Comparison of ENCODE assay signal across 1 cellular context in genomic region chrX:107135076-107135964, GRCh38.
TF ChIP-seq lines count a peak whose summit lies in the region.

No MANE protein-coding gene starts in this region.

TF ChIP-seq in K562, 482 proteins besides CTCF, POLR2A, EP300 and RAD21 (continued from another document and continues in another):
- TF ChIP-seq BRF1 (IDR thresholded peaks at IDR 0.05; ENCODE audit: borderline replicate concordance, extremely low read depth, insufficient read length) (no peak), TCF15 (CRISPR knock-in tag; IDR thresholded peaks at IDR 0.05) (no peak), MCM5 (IDR thresholded peaks at IDR 0.05; ENCODE audit: low read depth) (no peak), PHF21A (IDR thresholded peaks at IDR 0.05; ENCODE audit: borderline replicate concordance, low read depth) (no peak), ZFPM2 (CRISPR knock-in tag; IDR thresholded peaks at IDR 0.05) (no peak), MYC (IDR thresholded peaks at IDR 0.05; ENCODE audit: low read depth, low read length) (no peak), MYC (CRISPR knock-in tag; IDR thresholded peaks at IDR 0.05; ENCODE audit: borderline replicate concordance, low read depth) (no peak), ZC3H8 (IDR thresholded peaks at IDR 0.05) (no peak), PHF8 (IDR thresholded peaks at IDR 0.05; ENCODE audit: borderline replicate concordance, low read length) (no peak), CBFA2T2 (conservative IDR thresholded peaks at IDR 0.05) (no peak), NUFIP1 (IDR thresholded peaks at IDR 0.05; ENCODE audit: partially characterized antibody) (no peak), NFATC3 (IDR thresholded peaks at IDR 0.05) (no peak), JUND (IDR thresholded peaks at IDR 0.05; ENCODE audit: borderline replicate concordance, low read depth, low read length) (peak; percentile 94), JUND (tag; IDR thresholded peaks at IDR 0.05; ENCODE audit: borderline replicate concordance, low read depth, low read length) (peak; percentile 74; the same call in 1 of the 3 replicates), EGR1 (conservative IDR thresholded peaks at IDR 0.05) (peak; percentile 88), ZNF75A (CRISPR knock-in tag; IDR thresholded peaks at IDR 0.05) (no peak), LARP7 (IDR thresholded peaks at IDR 0.05) (no peak), PTBP1 (IDR thresholded peaks at IDR 0.05; ENCODE audit: low read depth, low read length) (no peak), BDP1 (IDR thresholded peaks at IDR 0.05; ENCODE audit: insufficient read depth, insufficient read length) (no peak), NKRF (IDR thresholded peaks at IDR 0.05; ENCODE audit: borderline replicate concordance) (no peak), XRCC5 (IDR thresholded peaks at IDR 0.05; ENCODE audit: low read depth, low read length) (no peak), HDGF (IDR thresholded peaks at IDR 0.05) (no peak), ETS2 (tag; IDR thresholded peaks at IDR 0.05; ENCODE audit: borderline replicate concordance, poor library complexity, severe bottlenecking) (no peak), ETV1 (tag; conservative IDR thresholded peaks at IDR 0.05; ENCODE audit: low read depth) (peak; percentile 58), C11orf30 (IDR thresholded peaks at IDR 0.05; ENCODE audit: low read depth) (peak; percentile 48), TFAP4 (CRISPR knock-in tag; IDR thresholded peaks at IDR 0.05; ENCODE audit: borderline replicate concordance) (no peak), SIX5 (IDR thresholded peaks at IDR 0.05; ENCODE audit: borderline replicate concordance in 1 of 2, insufficient read depth in 1 of 2, low read depth in 1 of 2, low read length in 2 of 2) (no peak), SMARCA5 (IDR thresholded peaks at IDR 0.05) (no peak), ZBTB7A (IDR thresholded peaks at IDR 0.05; ENCODE audit: borderline replicate concordance, control insufficient read depth, low read depth, low read length) (no peak), ETV5 (CRISPR knock-in tag; IDR thresholded peaks at IDR 0.05; ENCODE audit: low read depth) (peak; percentile 70; the same call in 1 of the 2 replicates), MAZ (CRISPR knock-in tag; conservative IDR thresholded peaks at IDR 0.05 in 1 of 2, IDR thresholded peaks at IDR 0.05 in 1 of 2) (no peak), EP400 (IDR thresholded peaks at IDR 0.05) (peak; percentile 42; the same call in 1 of the 2 replicates), KDM5B (IDR thresholded peaks at IDR 0.05; ENCODE audit: insufficient replicate concordance, low read depth, low read length) (no peak), ZFP30 (CRISPR knock-in tag; IDR thresholded peaks at IDR 0.05; ENCODE audit: borderline replicate concordance) (no peak), TRIM24 (IDR thresholded peaks at IDR 0.05) (0 out of 4 replicates have a peak, but pooled peaks of 1 of the 2 experiments have one; percentile 35), ZNF584 (CRISPR knock-in tag; IDR thresholded peaks at IDR 0.05; ENCODE audit: low read depth) (peak; percentile 57; the same call in 1 of the 2 replicates), HIVEP1 (CRISPR knock-in tag; IDR thresholded peaks at IDR 0.05) (no peak), ELF4 (CRISPR knock-in tag; IDR thresholded peaks at IDR 0.05) (no peak), RNF2 (IDR thresholded peaks at IDR 0.05) (no peak), NFRKB (IDR thresholded peaks at IDR 0.05; ENCODE audit: low read depth) (0 out of 2 replicates have a peak, but pooled peaks have one; percentile 29), E2F3 (CRISPR knock-in tag; IDR thresholded peaks at IDR 0.05) (no peak), TEAD1 (CRISPR knock-in tag; IDR thresholded peaks at IDR 0.05) (no peak), SMARCE1 (IDR thresholded peaks at IDR 0.05) (peak; percentile 73), SNIP1 (IDR thresholded peaks at IDR 0.05; ENCODE audit: low read depth) (no peak), FOSL1 (tag; conservative IDR thresholded peaks at IDR 0.05) (peak; percentile 89), POU5F1 (IDR thresholded peaks at IDR 0.05; ENCODE audit: borderline replicate concordance, low read depth, low read length, partially characterized antibody) (no peak), SP1 (CRISPR knock-in tag; IDR thresholded peaks at IDR 0.05) (no peak), ZNF347 (CRISPR knock-in tag; IDR thresholded peaks at IDR 0.05; ENCODE audit: low read depth) (no peak), SMC3 (conservative IDR thresholded peaks at IDR 0.05; ENCODE audit: insufficient read depth, low read depth, low read length) (no peak), KDM4B (IDR thresholded peaks at IDR 0.05; ENCODE audit: borderline replicate concordance in 2 of 2, low read depth in 1 of 2) (no peak), ZNF707 (CRISPR knock-in tag; conservative IDR thresholded peaks at IDR 0.05) (no peak), SOX6 (IDR thresholded peaks at IDR 0.05) (peak; percentile 88), NCOA2 (IDR thresholded peaks at IDR 0.05; ENCODE audit: partially characterized antibody in 2 of 2) (no peak), ZNF121 (CRISPR knock-in tag; conservative IDR thresholded peaks at IDR 0.05) (no peak), ZNF184 (CRISPR knock-in tag; IDR thresholded peaks at IDR 0.05) (no peak), TCF7L2 (IDR thresholded peaks at IDR 0.05; ENCODE audit: low read depth, low read length) (no peak), XRCC3 (IDR thresholded peaks at IDR 0.05) (no peak), NONO (IDR thresholded peaks at IDR 0.05; ENCODE audit: low read depth in 2 of 2, low read length in 1 of 2) (no peak), MEIS2 (IDR thresholded peaks at IDR 0.05; ENCODE audit: partially characterized antibody) (peak; percentile 21), ZNF175 (CRISPR knock-in tag; IDR thresholded peaks at IDR 0.05; ENCODE audit: low read depth) (peak; percentile 35; the same call in 1 of the 2 replicates), ARID1B (IDR thresholded peaks at IDR 0.05) (peak; percentile 79), JUN (IDR thresholded peaks at IDR 0.05; ENCODE audit: borderline replicate concordance, low read depth, low read length) (peak; percentile 72; the same call in 1 of the 2 replicates), JUN (CRISPR knock-in tag; IDR thresholded peaks at IDR 0.05; ENCODE audit: borderline replicate concordance) (no peak), HBP1 (CRISPR knock-in tag; IDR thresholded peaks at IDR 0.05) (no peak), ZNF316 (IDR thresholded peaks at IDR 0.05) (peak; percentile 67), DPF2 (IDR thresholded peaks at IDR 0.05) (peak; percentile 88; the same call in 1 of the 2 replicates), POLR2AphosphoS5 (IDR thresholded peaks at IDR 0.05; ENCODE audit: control insufficient read depth, insufficient read depth, low read depth, low read length) (no peak)
- TF ChIP-seq, protein P1, sequence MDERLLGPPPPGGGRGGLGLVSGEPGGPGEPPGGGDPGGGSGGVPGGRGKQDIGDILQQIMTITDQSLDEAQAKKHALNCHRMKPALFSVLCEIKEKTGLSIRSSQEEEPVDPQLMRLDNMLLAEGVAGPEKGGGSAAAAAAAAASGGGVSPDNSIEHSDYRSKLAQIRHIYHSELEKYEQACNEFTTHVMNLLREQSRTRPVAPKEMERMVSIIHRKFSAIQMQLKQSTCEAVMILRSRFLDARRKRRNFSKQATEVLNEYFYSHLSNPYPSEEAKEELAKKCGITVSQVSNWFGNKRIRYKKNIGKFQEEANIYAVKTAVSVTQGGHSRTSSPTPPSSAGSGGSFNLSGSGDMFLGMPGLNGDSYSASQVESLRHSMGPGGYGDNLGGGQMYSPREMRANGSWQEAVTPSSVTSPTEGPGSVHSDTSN (CRISPR knock-in tag; IDR thresholded peaks at IDR 0.05; ENCODE audit: low read depth), result no peak
- TF ChIP-seq, protein P1 (tag; conservative IDR thresholded peaks at IDR 0.05; ENCODE audit: low read depth), result 0 out of 2 replicates have a peak, but pooled peaks have one; percentile 21
- TF ChIP-seq, protein P2, sequence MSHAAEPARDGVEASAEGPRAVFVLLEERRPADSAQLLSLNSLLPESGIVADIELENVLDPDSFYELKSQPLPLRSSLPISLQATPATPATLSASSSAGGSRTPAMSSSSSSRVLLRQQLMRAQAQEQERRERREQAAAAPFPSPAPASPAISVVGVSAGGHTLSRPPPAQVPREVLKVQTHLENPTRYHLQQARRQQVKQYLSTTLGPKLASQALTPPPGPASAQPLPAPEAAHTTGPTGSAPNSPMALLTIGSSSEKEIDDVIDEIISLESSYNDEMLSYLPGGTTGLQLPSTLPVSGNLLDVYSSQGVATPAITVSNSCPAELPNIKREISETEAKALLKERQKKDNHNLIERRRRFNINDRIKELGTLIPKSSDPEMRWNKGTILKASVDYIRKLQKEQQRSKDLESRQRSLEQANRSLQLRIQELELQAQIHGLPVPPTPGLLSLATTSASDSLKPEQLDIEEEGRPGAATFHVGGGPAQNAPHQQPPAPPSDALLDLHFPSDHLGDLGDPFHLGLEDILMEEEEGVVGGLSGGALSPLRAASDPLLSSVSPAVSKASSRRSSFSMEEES (CRISPR knock-in tag; IDR thresholded peaks at IDR 0.05), result no peak
- TF ChIP-seq, protein P3, sequence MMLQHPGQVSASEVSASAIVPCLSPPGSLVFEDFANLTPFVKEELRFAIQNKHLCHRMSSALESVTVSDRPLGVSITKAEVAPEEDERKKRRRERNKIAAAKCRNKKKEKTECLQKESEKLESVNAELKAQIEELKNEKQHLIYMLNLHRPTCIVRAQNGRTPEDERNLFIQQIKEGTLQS (IDR thresholded peaks at IDR 0.05), result peak; percentile 89
- TF ChIP-seq, protein P3 (CRISPR knock-in tag; conservative IDR thresholded peaks at IDR 0.05), result no peak
- TF ChIP-seq, protein P4, sequence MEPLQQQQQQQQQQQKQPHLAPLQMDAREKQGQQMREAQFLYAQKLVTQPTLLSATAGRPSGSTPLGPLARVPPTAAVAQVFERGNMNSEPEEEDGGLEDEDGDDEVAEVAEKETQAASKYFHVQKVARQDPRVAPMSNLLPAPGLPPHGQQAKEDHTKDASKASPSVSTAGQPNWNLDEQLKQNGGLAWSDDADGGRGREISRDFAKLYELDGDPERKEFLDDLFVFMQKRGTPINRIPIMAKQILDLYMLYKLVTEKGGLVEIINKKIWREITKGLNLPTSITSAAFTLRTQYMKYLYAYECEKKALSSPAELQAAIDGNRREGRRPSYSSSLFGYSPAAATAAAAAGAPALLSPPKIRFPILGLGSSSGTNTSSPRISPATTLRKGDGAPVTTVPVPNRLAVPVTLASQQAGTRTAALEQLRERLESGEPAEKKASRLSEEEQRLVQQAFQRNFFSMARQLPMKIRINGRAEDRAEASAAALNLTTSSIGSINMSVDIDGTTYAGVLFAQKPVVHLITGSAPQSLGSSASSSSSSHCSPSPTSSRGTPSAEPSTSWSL (CRISPR knock-in tag; IDR thresholded peaks at IDR 0.05; ENCODE audit: borderline replicate concordance), result no peak
- TF ChIP-seq, protein P5, sequence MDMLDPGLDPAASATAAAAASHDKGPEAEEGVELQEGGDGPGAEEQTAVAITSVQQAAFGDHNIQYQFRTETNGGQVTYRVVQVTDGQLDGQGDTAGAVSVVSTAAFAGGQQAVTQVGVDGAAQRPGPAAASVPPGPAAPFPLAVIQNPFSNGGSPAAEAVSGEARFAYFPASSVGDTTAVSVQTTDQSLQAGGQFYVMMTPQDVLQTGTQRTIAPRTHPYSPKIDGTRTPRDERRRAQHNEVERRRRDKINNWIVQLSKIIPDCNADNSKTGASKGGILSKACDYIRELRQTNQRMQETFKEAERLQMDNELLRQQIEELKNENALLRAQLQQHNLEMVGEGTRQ (CRISPR knock-in tag; IDR thresholded peaks at IDR 0.05), result no peak
